Comparison of ENCODE assay signal across 15 cellular contexts in genomic region chr15:66744610-66745279, GRCh38. TPM values are rescaled to one million over a fixed set of nuclear protein-coding genes. Genes with fewer than 3 reads are reported as not detected.
A peak's percentile ranks its signal among the peaks of the same experiment; 100 is the strongest.
DNase-seq lines count a peak whose midpoint lies in the region; ATAC-seq and TF ChIP-seq lines count a peak whose summit lies in the region.
"Had no signal": no experiment of that assay in that cellular context is flagged by ENCODE, and none has a peak within 500 bp of the region (broad histone marks: within the 10 kb centered on the region; RNA-seq: fewer than 3 reads in every experiment).

No MANE protein-coding gene starts in this region.

- peaks cover 50% of the 10 kb centered on the region for H3K4me1 Mint-ChIP-seq in endothelial cell (ENCODE audit: unreplicated experiment)
- peaks cover 83% of the 10 kb centered on the region for H3K4me1 Mint-ChIP-seq in nephron progenitor cell
- no peaks in the 10 kb centered on the region for H3K4me1 Mint-ChIP-seq in stimulated activated memory B cell treated with anti-CD40 and anti-IgM and Interleukin-4, amounts not matched to agents 10 μg/mL and 1 μg/mL and 100 μg/mL, for 72 hours

- intact Hi-C loops in left cardiac atrium (cut with DNase I) (no loop called here), left ventricle myocardium superior (cut with micrococcal nuclease) (no loop called here)

- peaks cover 6% of the 10 kb centered on the region for H3K27me3 Mint-ChIP-seq in endothelial cell (ENCODE audit: unreplicated experiment)
- peaks cover 3% of the 10 kb centered on the region for H3K27me3 Mint-ChIP-seq in nephron progenitor cell (ENCODE audit: low read depth, poor library complexity)
- H3K27me3 Mint-ChIP-seq in stimulated activated memory B cell treated with anti-CD40 and anti-IgM and Interleukin-4, amounts not matched to agents 10 μg/mL and 1 μg/mL and 100 μg/mL, for 72 hours: peaks cover 14% of the 10 kb centered on the region

- peak; percentile 13 for DNase-seq in left cardiac atrium
- DNase-seq in left ventricle myocardium superior: no peak
- no peak for DNase-seq in endothelial cell (ENCODE audit: low spot score)
- no peak for DNase-seq in nephron progenitor cell
- no peak for DNase-seq in ecto neural progenitor cell (ENCODE audit: low spot score)
- DNase-seq: DMS53, HCEC 1CT, hypothalamus, NCI-H1417 treated with DMSO at 0.1 percent for 48 hours, NCI-H774, SK-N-SH had no signal

- ATAC-seq in left cardiac atrium: no peak
- no peak for ATAC-seq in left ventricle myocardium superior
- no peak for ATAC-seq in stimulated activated memory B cell treated with anti-CD40 and anti-IgM and Interleukin-4, amounts not matched to agents 10 μg/mL and 1 μg/mL and 100 μg/mL, for 72 hours
- no peak for ATAC-seq in GM19452 (IDR thresholded peaks at IDR 0.05; ENCODE audit: unreplicated experiment)
- ATAC-seq in HG02981 (IDR thresholded peaks at IDR 0.05; ENCODE audit: unreplicated experiment): no peak

- H3K36me3 Mint-ChIP-seq in endothelial cell (ENCODE audit: low read depth, unreplicated experiment): peaks cover 3% of the 10 kb centered on the region
- peaks cover 7% of the 10 kb centered on the region for H3K36me3 Mint-ChIP-seq in nephron progenitor cell (ENCODE audit: low read depth)
- H3K36me3 Mint-ChIP-seq in stimulated activated memory B cell treated with anti-CD40 and anti-IgM and Interleukin-4, amounts not matched to agents 10 μg/mL and 1 μg/mL and 100 μg/mL, for 72 hours: no peaks in the 10 kb centered on the region
- H3K36me3 Mint-ChIP-seq: memory B cell had no signal

- H3K9me3 Mint-ChIP-seq in endothelial cell (ENCODE audit: unreplicated experiment): no peaks in the 10 kb centered on the region
- H3K9me3 Mint-ChIP-seq in nephron progenitor cell: no peaks in the 10 kb centered on the region
- H3K9me3 Mint-ChIP-seq in stimulated activated memory B cell treated with anti-CD40 and anti-IgM and Interleukin-4, amounts not matched to agents 10 μg/mL and 1 μg/mL and 100 μg/mL, for 72 hours: no peaks in the 10 kb centered on the region
- H3K9me3 Mint-ChIP-seq: memory B cell had no signal

- TF ChIP-seq CTCF in endothelial cell (IDR thresholded peaks at IDR 0.05; ENCODE audit: unreplicated experiment): no peak
- no peak for TF ChIP-seq CTCF in nephron progenitor cell (IDR thresholded peaks at IDR 0.05)

- no peak overlapping the region for H3K4me3 Mint-ChIP-seq in endothelial cell (ENCODE audit: unreplicated experiment)
- no peak overlapping the region for H3K4me3 Mint-ChIP-seq in nephron progenitor cell
- H3K4me3 Mint-ChIP-seq in stimulated activated memory B cell treated with anti-CD40 and anti-IgM and Interleukin-4, amounts not matched to agents 10 μg/mL and 1 μg/mL and 100 μg/mL, for 72 hours: no peak overlapping the region
- H3K4me3 Mint-ChIP-seq: memory B cell had no signal

- peak overlapping the region; percentile 89 for H3K27ac Mint-ChIP-seq in endothelial cell (ENCODE audit: unreplicated experiment)
- peak overlapping the region; percentile 93 for H3K27ac Mint-ChIP-seq in nephron progenitor cell
- H3K27ac Mint-ChIP-seq in stimulated activated memory B cell treated with anti-CD40 and anti-IgM and Interleukin-4, amounts not matched to agents 10 μg/mL and 1 μg/mL and 100 μg/mL, for 72 hours: no peak overlapping the region
- H3K27ac Mint-ChIP-seq: memory B cell had no signal

RNA-seq across cellular contexts. Expression of gene SMAD6, which starts 42.7 kb away (rescaled TPM):
- total RNA-seq in left cardiac atrium: 10 to 100 TPM; 13.5 to 51.5 TPM
- 14.9 TPM for total RNA-seq in left ventricle myocardium superior
- total RNA-seq in endothelial cell (ENCODE audit: unreplicated experiment): 21.3 TPM
